ENCODE assay signal across 23 cellular contexts in the genomic region with DNA sequence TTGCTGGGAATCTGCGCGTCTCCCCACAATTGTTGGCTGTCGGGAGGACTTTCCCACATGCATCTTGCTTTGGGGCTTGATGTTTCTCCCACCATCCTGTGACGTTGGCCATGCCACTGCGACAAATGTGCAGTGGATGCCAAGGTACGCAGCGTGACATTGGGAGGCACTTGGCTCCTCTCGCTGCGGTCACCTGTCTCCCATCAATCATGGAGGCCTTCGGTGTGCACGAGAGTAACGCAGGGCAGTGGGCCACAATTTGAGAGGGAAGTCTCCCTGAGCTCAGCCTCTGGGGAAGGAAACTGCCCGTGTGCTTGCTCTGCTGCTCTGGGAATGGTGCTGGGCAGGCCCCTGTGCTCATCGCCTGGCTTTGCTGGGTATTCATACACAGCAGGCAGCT.
DNase-seq lines count a peak whose midpoint lies in the region; ATAC-seq and TF ChIP-seq lines count a peak whose summit lies in the region.
"Had no signal": no experiment of that assay in that cellular context is flagged by ENCODE, and none has a peak within 500 bp of the region (broad histone marks: within the 10 kb centered on the region; RNA-seq: fewer than 3 reads in every experiment).

No MANE protein-coding gene starts in this region.

- in situ Hi-C loops in HAP-1 (cut with MboI; ENCODE audit: low sequenced_read_pairs): no loop called here

- intact Hi-C loops in stomach (cut with DNase I; ENCODE audit: low total_unique reads): no loop called here

- DNase-seq in WTC11 (ENCODE audit: low spot score): no peak
- DNase-seq in left kidney (ENCODE audit: low read depth, low spot score): peak; percentile 33
- no peak for DNase-seq in stomach
- no peak for DNase-seq in activated naive CD8-positive, alpha-beta T cell treated with anti-CD3 and anti-CD28 coated beads, Interleukin-2, amount 50 U/mL, for 24 hours
- no peak for DNase-seq in HAP-1 (ENCODE audit: low spot score in 2 of 2)
- no peak for DNase-seq in effector memory CD4-positive, alpha-beta T cell
- DNase-seq: activated CD4-positive, alpha-beta T cell treated with anti-CD3 and anti-CD28 coated beads, Interleukin-2, amount 50 U/mL, for 4 hours; activated naive CD4-positive, alpha-beta T cell treated with Interleukin-2 at 50 U/mL for 16 hours; CD8-positive, alpha-beta memory T cell; cerebellar nuclear complex; KG1; MG63; NCI-H1105 treated with DMSO at 0.1 percent for 48 hours; NCI-H1930; NCI-H510A treated with DMSO at 0.1 percent for 48 hours; stimulated activated naive CD4-positive, alpha-beta T cell; T-helper 1 cell had no signal

- POLR2A ChIA-PET in WTC11 (lab: Charles Lee): no interaction called here

- no peak overlapping the region for H3K27ac Mint-ChIP-seq in WTC11
- no peak overlapping the region for H3K27ac Mint-ChIP-seq in activated naive CD8-positive, alpha-beta T cell treated with anti-CD3 and anti-CD28 coated beads, Interleukin-2, amount 50 U/mL, for 24 hours
- H3K27ac Mint-ChIP-seq: activated T-helper 1 cell treated with anti-CD3 and anti-CD28 coated beads, Interleukin-12 subunit alpha, Interleukin-12 subunit beta, Interleukin-2, Interleukin-4 antibody, amounts not matched to agents 30 ng/mL and 10 ng/mL and 1 ng/mL, durations not matched to agents 14 hours and 24 hours and 36 hours; CD8-positive, alpha-beta memory T cell; natural killer cell treated with Interleukin-12 subunit alpha and Interleukin-12 subunit beta and Interleukin-15 and Interleukin-18, amount 100 ng/mL, for 72 hours had no signal

- ATAC-seq in WTC11: no peak
- no peak for ATAC-seq in activated naive CD8-positive, alpha-beta T cell treated with anti-CD3 and anti-CD28 coated beads, Interleukin-2, amount 50 U/mL, for 24 hours
- ATAC-seq: natural killer cell treated with Interleukin-12 subunit alpha and Interleukin-12 subunit beta and Interleukin-15 and Interleukin-18, amount 100 ng/mL, for 72 hours had no signal

- H3K4me3 Mint-ChIP-seq in WTC11: no peak overlapping the region
- no peak overlapping the region for H3K4me3 Mint-ChIP-seq in activated naive CD8-positive, alpha-beta T cell treated with anti-CD3 and anti-CD28 coated beads, Interleukin-2, amount 50 U/mL, for 24 hours
- H3K4me3 Mint-ChIP-seq: activated T-helper 1 cell treated with anti-CD3 and anti-CD28 coated beads, Interleukin-12 subunit alpha, Interleukin-12 subunit beta, Interleukin-2, Interleukin-4 antibody, amounts not matched to agents 30 ng/mL and 10 ng/mL and 1 ng/mL, durations not matched to agents 14 hours and 24 hours and 36 hours; CD8-positive, alpha-beta memory T cell; natural killer cell treated with Interleukin-12 subunit alpha and Interleukin-12 subunit beta and Interleukin-15 and Interleukin-18, amount 100 ng/mL, for 72 hours had no signal

- H3K4me1 ChIP-seq in HUES48 (ENCODE audit: control insufficient read depth, insufficient read depth, low read length): peaks cover 26% of the 10 kb centered on the region
- H3K4me1 ChIP-seq in stomach: peaks cover 0 to 22% (median 10%) of the 10 kb centered on the region in 4 donors
- no peaks in the 10 kb centered on the region for H3K4me1 ChIP-seq in HAP-1
- no peaks in the 10 kb centered on the region for H3K4me1 ChIP-seq in effector memory CD4-positive, alpha-beta T cell (ENCODE audit: control insufficient read depth, insufficient read depth, low read length, poor library complexity, severe bottlenecking)
- H3K4me1 ChIP-seq: adrenal gland, body of pancreas had no signal

- H3K9ac ChIP-seq in HUES48 (ENCODE audit: low read depth, low read length): no peak overlapping the region

- H3K4me1 Mint-ChIP-seq in WTC11: peaks cover 23% of the 10 kb centered on the region
- no peaks in the 10 kb centered on the region for H3K4me1 Mint-ChIP-seq in activated naive CD8-positive, alpha-beta T cell treated with anti-CD3 and anti-CD28 coated beads, Interleukin-2, amount 50 U/mL, for 24 hours
- H3K4me1 Mint-ChIP-seq: CD8-positive, alpha-beta memory T cell had no signal

- no peak for TF ChIP-seq POLR2A in stomach (IDR thresholded peaks at IDR 0.05)

- H3K4me3 ChIP-seq in HUES48 (ENCODE audit: low read depth, low read length) (no peak overlapping the region), stomach (no peak overlapping the region), HAP-1 (no peak overlapping the region)
- no peak overlapping the region for H3K4me3 ChIP-seq in effector memory CD4-positive, alpha-beta T cell (ENCODE audit: insufficient read depth, low read depth, low read length, poor library complexity, severe bottlenecking)
- H3K4me3 ChIP-seq: adrenal gland, body of pancreas, MG63, skin epidermis had no signal

- TF ChIP-seq CTCF in WTC11 (IDR thresholded peaks at IDR 0.05): no peak
- no peak for TF ChIP-seq CTCF in stomach (IDR thresholded peaks at IDR 0.05)

- H3K9me3 ChIP-seq in HUES48 (ENCODE audit: control insufficient read depth, insufficient read depth, low read length): no peaks in the 10 kb centered on the region
- no peaks in the 10 kb centered on the region for H3K9me3 ChIP-seq in stomach
- H3K9me3 ChIP-seq in HAP-1: no peaks in the 10 kb centered on the region
- no peaks in the 10 kb centered on the region for H3K9me3 ChIP-seq in effector memory CD4-positive, alpha-beta T cell (ENCODE audit: control insufficient read depth, low read length)
- H3K9me3 ChIP-seq: adrenal gland, body of pancreas, MG63 had no signal

- 89 to 95% (median 94%) methylated on average over 14 of the region's 14 CpGs for WGBS in stomach, 5 donors

- H3K27me3 Mint-ChIP-seq in WTC11 (ENCODE audit: low read depth): no peaks in the 10 kb centered on the region; the same call in 1 of the 2 replicates
- no peaks in the 10 kb centered on the region for H3K27me3 Mint-ChIP-seq in activated naive CD8-positive, alpha-beta T cell treated with anti-CD3 and anti-CD28 coated beads, Interleukin-2, amount 50 U/mL, for 24 hours

- H3K27me3 ChIP-seq in HUES48 (ENCODE audit: control insufficient read depth, insufficient read depth, low read length): no peaks in the 10 kb centered on the region
- H3K27me3 ChIP-seq in stomach: no peaks in the 10 kb centered on the region
- no peaks in the 10 kb centered on the region for H3K27me3 ChIP-seq in HAP-1 (ENCODE audit: low read depth)
- no peaks in the 10 kb centered on the region for H3K27me3 ChIP-seq in effector memory CD4-positive, alpha-beta T cell (replicated peaks; ENCODE audit: control insufficient read depth, insufficient read depth, low read length, poor library complexity, severe bottlenecking)
- H3K27me3 ChIP-seq: adrenal gland, body of pancreas, MG63 had no signal

- H3K9me3 Mint-ChIP-seq in WTC11: no peaks in the 10 kb centered on the region
- no peaks in the 10 kb centered on the region for H3K9me3 Mint-ChIP-seq in activated naive CD8-positive, alpha-beta T cell treated with anti-CD3 and anti-CD28 coated beads, Interleukin-2, amount 50 U/mL, for 24 hours
- H3K9me3 Mint-ChIP-seq: CD8-positive, alpha-beta memory T cell; natural killer cell treated with Interleukin-12 subunit alpha and Interleukin-12 subunit beta and Interleukin-15 and Interleukin-18, amount 100 ng/mL, for 72 hours had no signal

- TF ChIP-seq EP300 in stomach (IDR thresholded peaks at IDR 0.05): no peak

- H3K36me3 ChIP-seq in HUES48 (ENCODE audit: control insufficient read depth, insufficient read depth, low read length): no peaks in the 10 kb centered on the region
- H3K36me3 ChIP-seq in stomach: no peaks in the 10 kb centered on the region
- H3K36me3 ChIP-seq in HAP-1 (replicated peaks): no peaks in the 10 kb centered on the region
- H3K36me3 ChIP-seq in effector memory CD4-positive, alpha-beta T cell (ENCODE audit: control insufficient read depth, insufficient read depth, low read length): no peaks in the 10 kb centered on the region
- H3K36me3 ChIP-seq: adrenal gland, MG63 had no signal

- peak overlapping the region; percentile 76 for H3K27ac ChIP-seq in HUES48 (ENCODE audit: low read depth, low read length)
- H3K27ac ChIP-seq in stomach: peak overlapping the region in 3 of 5 donors; percentile 22 to 66 (median 56)
- no peak overlapping the region for H3K27ac ChIP-seq in effector memory CD4-positive, alpha-beta T cell (ENCODE audit: insufficient read depth, low read length, poor library complexity, severe bottlenecking)

- H3K36me3 Mint-ChIP-seq in WTC11: no peaks in the 10 kb centered on the region
- no peaks in the 10 kb centered on the region for H3K36me3 Mint-ChIP-seq in activated naive CD8-positive, alpha-beta T cell treated with anti-CD3 and anti-CD28 coated beads, Interleukin-2, amount 50 U/mL, for 24 hours (ENCODE audit: low read depth)
- H3K36me3 Mint-ChIP-seq: CD8-positive, alpha-beta memory T cell; natural killer cell treated with Interleukin-12 subunit alpha and Interleukin-12 subunit beta and Interleukin-15 and Interleukin-18, amount 100 ng/mL, for 72 hours had no signal

- CTCF ChIA-PET in WTC11 (lab: Charles Lee): no interaction called here

TF ChIP-seq in WTC11, 78 proteins besides CTCF, POLR2A, EP300 and RAD21:
- 0 out of 2 replicates have a peak, but pooled peaks have one; percentile 2 for TF ChIP-seq ETV6 (CRISPR knock-in tag; IDR thresholded peaks at IDR 0.05)
- no peak for TF ChIP-seq RORB (CRISPR knock-in tag; IDR thresholded peaks at IDR 0.05)
- TF ChIP-seq IRF2 (CRISPR knock-in tag; IDR thresholded peaks at IDR 0.05; ENCODE audit: borderline replicate concordance, low read depth): no peak
- TF ChIP-seq CBFB (CRISPR knock-in tag; IDR thresholded peaks at IDR 0.05; ENCODE audit: low read depth): no peak
- no peak for TF ChIP-seq JAZF1 (CRISPR knock-in tag; IDR thresholded peaks at IDR 0.05)
- TF ChIP-seq ZNF317 (CRISPR knock-in tag; IDR thresholded peaks at IDR 0.05; ENCODE audit: borderline replicate concordance, low read depth): no peak
